In genomic region chr10:79400567-79401004, GRCh38 we compare ENCODE assay signal across 8 cellular contexts. TPM values are rescaled to one million over a fixed set of nuclear protein-coding genes. Genes with fewer than 3 reads are reported as not detected.
DNase-seq lines count a peak whose midpoint lies in the region; FAIRE-seq and TF ChIP-seq lines count a peak whose summit lies in the region.

No MANE protein-coding gene starts in this region.

- CTCF ChIA-PET in BJ (lab: Yijun Ruan, JAX): interaction anchor here (0.8 to 3.8 kb wide), 17 partner anchors 11 to 103 kb away, joined by 3 to 19 read pairs (median 5); partner anchors contain the start of gene ZCCHC24

- TF ChIP-seq CTCF in BJ (IDR thresholded peaks at IDR 0.05; ENCODE audit: insufficient read depth, low read depth, low read length): peak; percentile 79
- TF ChIP-seq CTCF in fibroblast of mammary gland (conservative IDR thresholded peaks at IDR 0.05; ENCODE audit: control insufficient read depth, insufficient read depth, low read depth, low read length): peak; percentile 73
- TF ChIP-seq CTCF in retinal pigment epithelial cell (conservative IDR thresholded peaks at IDR 0.05; ENCODE audit: low read depth, low read length): peak; percentile 76

- peaks cover 6% of the 10 kb centered on the region; the same call in 1 of the 2 replicates for H3K36me3 ChIP-seq in BJ (ENCODE audit: control insufficient read depth, insufficient read depth, low read length)

- no peaks in the 10 kb centered on the region for H3K27me3 ChIP-seq in BJ (ENCODE audit: control insufficient read depth, insufficient read depth, low read length)

- H3K4me3 ChIP-seq in BJ (ENCODE audit: low read depth, low read length) (no peak overlapping the region), fibroblast of mammary gland (ENCODE audit: control insufficient read depth, low read depth, low read length) (no peak overlapping the region), retinal pigment epithelial cell (ENCODE audit: low read length) (no peak overlapping the region)

- POLR2A ChIA-PET in BJ (lab: Charles Lee): interaction anchor here (0.6 kb wide), 1 partner anchor 40 kb away, joined by 10 read pairs; no protein-coding TSS in a partner anchor

- no peak for DNase-seq in BJ (ENCODE audit: low read depth)
- DNase-seq in GM19239 (ENCODE audit: insufficient read length, low spot score): peak; percentile 69
- DNase-seq in MV-4-11 (lab: John Stamatoyannopoulos, UW): peak; percentile 28
- DNase-seq in activated T-cell treated with anti-CD3 and anti-CD28 coated beads for 1 hour (ENCODE audit: low read depth): peak; percentile 35
- peak; percentile 42 for DNase-seq in fibroblast of mammary gland (ENCODE audit: low read depth)
- no peak for DNase-seq in retinal pigment epithelial cell (ENCODE audit: low read depth)
- DNase-seq in AG20443 (ENCODE audit: low spot score): no peak
- no peak for DNase-seq in RCC 7860 (ENCODE audit: low spot score)

- peak; percentile 81 for FAIRE-seq in GM19239 (lab: Jason Lieb, UNC)
- FAIRE-seq in RCC 7860 (lab: Jason Lieb, UNC): no peak

RNA-seq across cellular contexts. Expression of gene ZCCHC24, which starts 44.8 kb away (rescaled TPM):
- polyA plus RNA-seq in BJ (2011; rRNA removed): 34.2 and 49.1 TPM in 2 replicates
- 42.2 and 56.1 TPM in 2 replicates for polyA minus RNA-seq in BJ (2011; rRNA and poly(A)+ RNA removed)

RNA-seq across cellular contexts. Expression of gene PPIF, which starts 53.3 kb away (rescaled TPM):
- polyA plus RNA-seq in BJ (2011; rRNA removed): 43.4 and 73.9 TPM in 2 replicates
- 59.0 and 65.9 TPM in 2 replicates for polyA minus RNA-seq in BJ (2011; rRNA and poly(A)+ RNA removed)

Comparison
In these comparisons a context has a peak if more than half of its experiments do, and no peak if none do; other contexts are left out.
1. DNase-seq: peak in GM19239 (single experiment), MV-4-11 (single experiment), activated T-cell treated with anti-CD3 and anti-CD28 coated beads for 1 hour (single experiment) and fibroblast of mammary gland (single experiment); none in BJ (single experiment), retinal pigment epithelial cell (single experiment), AG20443 (single experiment) and RCC 7860 (single experiment).
2. Peak in every context shown above with its lines, with median percentiles within 50 percentile points of each other: CTCF ChIP-seq.